Comparison of ENCODE assay signal across 1 cellular context in genomic region chr7:44847920-44848634, GRCh38.
TF ChIP-seq lines count a peak whose summit lies in the region.

H2AZ2 (minus strand) TSS chr7:44848087; CDS start chr7:44847971, 116 bp downstream.

TF ChIP-seq in HepG2, 621 proteins besides CTCF, POLR2A, EP300 and RAD21 (continued from another document):
- TF ChIP-seq TFAP4 (IDR thresholded peaks at IDR 0.05; ENCODE audit: borderline replicate concordance, low read depth) (peak; percentile 67; the same call in 1 of the 2 replicates), MAZ (IDR thresholded peaks at IDR 0.05; ENCODE audit: borderline replicate concordance, low read depth, low read length) (peak; percentile 39; the same call in 1 of the 2 replicates), MAZ (CRISPR knock-in tag; IDR thresholded peaks at IDR 0.05; ENCODE audit: low read depth) (peak; percentile 73; the same call in 1 of the 2 replicates), ESRRA (CRISPR knock-in tag; IDR thresholded peaks at IDR 0.05; ENCODE audit: low read depth) (peak; percentile 52), U2AF1 (optimal IDR thresholded peaks at IDR 0.05; ENCODE audit: low read depth, low read length) (no peak), ZNF468 (CRISPR knock-in tag; IDR thresholded peaks at IDR 0.05) (no peak), ZNF781 (CRISPR knock-in tag; IDR thresholded peaks at IDR 0.05; ENCODE audit: borderline replicate concordance, not compliant biosample characterization) (peak; percentile 81), DPF2 (CRISPR knock-in tag; IDR thresholded peaks at IDR 0.05; ENCODE audit: borderline replicate concordance, low read depth) (no peak), BORCS8-MEF2B (CRISPR knock-in tag; IDR thresholded peaks at IDR 0.05) (peak; percentile 16; the same call in 1 of the 2 replicates), NR1H2 (CRISPR knock-in tag; IDR thresholded peaks at IDR 0.05; ENCODE audit: borderline replicate concordance, low read depth) (no peak), TFE3 (CRISPR knock-in tag; IDR thresholded peaks at IDR 0.05) (peak; percentile 12; the same call in 1 of the 2 replicates), KMT2A (CRISPR knock-in tag; IDR thresholded peaks at IDR 0.05) (no peak; the same call in 1 of the 2 replicates), ZNF343 (CRISPR knock-in tag; IDR thresholded peaks at IDR 0.05) (no peak), ZNF383 (CRISPR knock-in tag; IDR thresholded peaks at IDR 0.05; ENCODE audit: borderline replicate concordance) (no peak), NFYC (CRISPR knock-in tag; IDR thresholded peaks at IDR 0.05) (peak; percentile 97), KLF9 (CRISPR knock-in tag; IDR thresholded peaks at IDR 0.05; ENCODE audit: low read depth) (peak; percentile 74; the same call in 1 of the 2 replicates), CHD2 (IDR thresholded peaks at IDR 0.05; ENCODE audit: low read depth, low read length) (peak; percentile 59; the same call in 1 of the 2 replicates), CHCHD3 (CRISPR knock-in tag; IDR thresholded peaks at IDR 0.05) (0 out of 2 replicates have a peak, but pooled peaks have one; percentile 72), SP2 (CRISPR knock-in tag; IDR thresholded peaks at IDR 0.05) (peak; percentile 99), ARID5B (CRISPR knock-in tag; IDR thresholded peaks at IDR 0.05) (peak; percentile 18; the same call in 1 of the 2 replicates), TCF7 (IDR thresholded peaks at IDR 0.05; ENCODE audit: low read depth) (no peak), GPN1 (CRISPR knock-in tag; IDR thresholded peaks at IDR 0.05; ENCODE audit: borderline replicate concordance) (no peak)
